ENCODE assay signal across 8 cellular contexts in the genomic region with DNA sequence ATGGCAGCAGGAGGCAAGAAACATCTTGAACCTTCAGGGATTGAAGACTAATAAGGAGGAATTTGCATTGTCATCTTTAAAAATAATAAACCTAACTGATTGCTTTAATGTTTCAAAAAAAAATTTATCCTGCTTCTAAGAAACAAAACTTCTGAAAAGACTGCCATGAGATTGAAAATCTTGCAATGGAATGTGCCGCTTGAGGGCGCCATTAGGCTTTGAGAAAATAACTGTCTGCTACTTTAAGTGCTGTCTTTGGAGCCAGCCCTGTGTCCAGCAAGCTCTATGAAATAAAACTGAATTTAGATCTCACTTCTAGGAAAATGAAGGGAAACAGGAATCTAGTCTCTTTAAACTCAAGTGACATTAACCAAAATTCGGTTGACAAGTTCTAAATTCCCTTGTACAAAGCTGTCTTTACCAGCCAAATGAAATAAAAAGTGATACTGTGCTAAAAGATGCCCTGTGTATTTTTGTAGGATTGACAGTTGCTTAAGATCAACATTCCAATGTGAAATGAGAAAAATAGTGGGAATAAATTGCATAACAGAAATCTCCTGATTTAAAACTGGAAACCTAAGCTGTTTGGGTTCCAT.
DNase-seq lines count a peak whose midpoint lies in the region; ATAC-seq, FAIRE-seq and TF ChIP-seq lines count a peak whose summit lies in the region.

No MANE protein-coding gene starts in this region.

- no peaks in the 10 kb centered on the region for H3K36me3 Mint-ChIP-seq in CD4-positive, CD25-positive, alpha-beta regulatory T cell

- H3K4me1 Mint-ChIP-seq in CD4-positive, CD25-positive, alpha-beta regulatory T cell: peaks cover 7 to 13% (median 11%) of the 10 kb centered on the region in 4 donors

- H3K9me3 ChIP-seq in CD4-positive, CD25-positive, alpha-beta regulatory T cell (ENCODE audit: control insufficient read depth in 2 of 2, low read length in 2 of 2): no peaks in the 10 kb centered on the region
- no peaks in the 10 kb centered on the region for H3K9me3 ChIP-seq in HEK293 (ENCODE audit: control insufficient read depth, insufficient read depth, low read depth, low read length)
- no peaks in the 10 kb centered on the region for H3K9me3 ChIP-seq in small intestine (ENCODE audit: control insufficient read depth, low read depth)

- no peaks in the 10 kb centered on the region for H3K36me3 ChIP-seq in CD4-positive, CD25-positive, alpha-beta regulatory T cell (ENCODE audit: control insufficient read depth, insufficient read depth, low read length)
- no peaks in the 10 kb centered on the region for H3K36me3 ChIP-seq in HEK293 (ENCODE audit: control insufficient read depth in 2 of 2, insufficient read depth in 1 of 2, low read length in 2 of 2)
- H3K36me3 ChIP-seq in small intestine (ENCODE audit: control insufficient read depth in 2 of 2, insufficient read depth in 2 of 2, low read length in 2 of 2): no peaks in the 10 kb centered on the region

- H3K27me3 ChIP-seq in CD4-positive, CD25-positive, alpha-beta regulatory T cell (ENCODE audit: control insufficient read depth, insufficient read depth, low read length): peaks cover 35% of the 10 kb centered on the region
- H3K27me3 ChIP-seq in small intestine (ENCODE audit: control insufficient read depth in 2 of 2, insufficient read depth in 2 of 2, low read length in 2 of 2): no peaks in the 10 kb centered on the region

- intact Hi-C loops in left ventricle myocardium superior (cut with micrococcal nuclease): loop anchor here (5.0 kb wide), 1 partner anchor 236 kb away; no protein-coding TSS in a partner anchor

- H3K4me1 ChIP-seq in CD4-positive, CD25-positive, alpha-beta regulatory T cell (ENCODE audit: control insufficient read depth, insufficient read depth, low read length, poor library complexity, severe bottlenecking): peaks cover 7% of the 10 kb centered on the region
- H3K4me1 ChIP-seq in HEK293 (ENCODE audit: control insufficient read depth, insufficient read depth, low read length) (no peaks in the 10 kb centered on the region), small intestine (ENCODE audit: control insufficient read depth in 2 of 2, insufficient read depth in 1 of 2, low read depth in 1 of 2, low read length in 1 of 2) (no peaks in the 10 kb centered on the region)

- peaks cover 75% of the 10 kb centered on the region for H3K27me3 Mint-ChIP-seq in CD4-positive, CD25-positive, alpha-beta regulatory T cell

- no peak for ATAC-seq in CD4-positive, CD25-positive, alpha-beta regulatory T cell (ENCODE audit: low read depth in 2 of 2)
- ATAC-seq in SK-N-SH treated with all-trans-retinoic acid at 6 μM for 48 hours (peak; percentile 76), left ventricle myocardium superior (peak; percentile 26), GM19467 (IDR thresholded peaks at IDR 0.05; ENCODE audit: unreplicated experiment) (no peak)

- 2 to 6% (median 4%) methylated on average over 3 of the region's 3 CpGs for WGBS in small intestine, 3 donors

- peaks cover 0 to 4% (median 0%) of the 10 kb centered on the region in 7 donors for H3K9me3 Mint-ChIP-seq in CD4-positive, CD25-positive, alpha-beta regulatory T cell

- H3K4me3 ChIP-seq in CD4-positive, CD25-positive, alpha-beta regulatory T cell (ENCODE audit: low read depth, low read length): no peak overlapping the region
- H3K4me3 ChIP-seq in HEK293 (ENCODE audit: low read depth, low read length) (no peak overlapping the region), small intestine (ENCODE audit: low read depth in 1 of 2, low read length in 2 of 2) (no peak overlapping the region)

- FAIRE-seq in small intestine (lab: Jason Lieb, UNC): no peak

- CTCF ChIA-PET in HEK293 (lab: Yijun Ruan, JAX): interaction anchor here (0.6 to 7.1 kb wide), 34 partner anchors 9 to 414 kb away, joined by 3 to 89 read pairs (median 4); a partner anchor contains a TSS

- no peak overlapping the region for H3K27ac Mint-ChIP-seq in CD4-positive, CD25-positive, alpha-beta regulatory T cell

- no peak overlapping the region for H3K4me3 Mint-ChIP-seq in CD4-positive, CD25-positive, alpha-beta regulatory T cell

- POLR2A ChIA-PET in HEK293 (lab: Yijun Ruan, JAX): interaction anchor here (1.5 to 1.6 kb wide), 2 partner anchors 253 to 254 kb away, joined by 4 to 8 read pairs; a partner anchor contains a TSS

- H3K27ac ChIP-seq in CD4-positive, CD25-positive, alpha-beta regulatory T cell (ENCODE audit: insufficient read depth, low read length, poor library complexity, severe bottlenecking): no peak overlapping the region
- no peak overlapping the region for H3K27ac ChIP-seq in HEK293 (ENCODE audit: extremely low read depth, low read depth, low read length)
- no peak overlapping the region for H3K27ac ChIP-seq in small intestine (ENCODE audit: low read depth in 1 of 2, low read length in 1 of 2)

- peak; percentile 31 to 73 (median 42) for DNase-seq in CD4-positive, CD25-positive, alpha-beta regulatory T cell
- DNase-seq in activated naive CD8-positive, alpha-beta T cell treated with anti-CD3 and anti-CD28 coated beads, Interleukin-2, amount 50 U/mL, for 16 hours (ENCODE audit: low read depth, low spot score): peak; percentile 33
- peak; percentile 69 for DNase-seq in left ventricle myocardium superior
- DNase-seq in small intestine: peak; percentile 34
- DNase-seq in occipital lobe (lab: John Stamatoyannopoulos, UW): no peak

- TF ChIP-seq CTCF in HEK293 (tag by site-specific recombination; IDR thresholded peaks at IDR 0.05): 0 out of 2 replicates have a peak, but pooled peaks have one; percentile 35

TF ChIP-seq in HEK293, 187 proteins besides CTCF, POLR2A, EP300 and RAD21:
- TF ChIP-seq ZNF654 (tag by site-specific recombination; IDR thresholded peaks at IDR 0.05; ENCODE audit: low read depth) (peak; percentile 83), ZSCAN30 (tag by site-specific recombination; IDR thresholded peaks at IDR 0.05) (0 out of 2 replicates have a peak, but pooled peaks have one; percentile 22), ZNF146 (tag by site-specific recombination; IDR thresholded peaks at IDR 0.05) (no peak), ZNF830 (tag by site-specific recombination; IDR thresholded peaks at IDR 0.05; ENCODE audit: low read depth) (no peak)
- TF ChIP-seq, protein P1, sequence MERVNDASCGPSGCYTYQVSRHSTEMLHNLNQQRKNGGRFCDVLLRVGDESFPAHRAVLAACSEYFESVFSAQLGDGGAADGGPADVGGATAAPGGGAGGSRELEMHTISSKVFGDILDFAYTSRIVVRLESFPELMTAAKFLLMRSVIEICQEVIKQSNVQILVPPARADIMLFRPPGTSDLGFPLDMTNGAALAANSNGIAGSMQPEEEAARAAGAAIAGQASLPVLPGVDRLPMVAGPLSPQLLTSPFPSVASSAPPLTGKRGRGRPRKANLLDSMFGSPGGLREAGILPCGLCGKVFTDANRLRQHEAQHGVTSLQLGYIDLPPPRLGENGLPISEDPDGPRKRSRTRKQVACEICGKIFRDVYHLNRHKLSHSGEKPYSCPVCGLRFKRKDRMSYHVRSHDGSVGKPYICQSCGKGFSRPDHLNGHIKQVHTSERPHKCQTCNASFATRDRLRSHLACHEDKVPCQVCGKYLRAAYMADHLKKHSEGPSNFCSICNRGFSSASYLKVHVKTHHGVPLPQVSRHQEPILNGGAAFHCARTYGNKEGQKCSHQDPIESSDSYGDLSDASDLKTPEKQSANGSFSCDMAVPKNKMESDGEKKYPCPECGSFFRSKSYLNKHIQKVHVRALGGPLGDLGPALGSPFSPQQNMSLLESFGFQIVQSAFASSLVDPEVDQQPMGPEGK (tag by site-specific recombination; IDR thresholded peaks at IDR 0.05): no peak

TF ChIP-seq in SK-N-SH treated with all-trans-retinoic acid at 6 μM for 48 hours, 23 proteins besides CTCF, POLR2A, EP300 and RAD21:
- TF ChIP-seq, protein P2, sequence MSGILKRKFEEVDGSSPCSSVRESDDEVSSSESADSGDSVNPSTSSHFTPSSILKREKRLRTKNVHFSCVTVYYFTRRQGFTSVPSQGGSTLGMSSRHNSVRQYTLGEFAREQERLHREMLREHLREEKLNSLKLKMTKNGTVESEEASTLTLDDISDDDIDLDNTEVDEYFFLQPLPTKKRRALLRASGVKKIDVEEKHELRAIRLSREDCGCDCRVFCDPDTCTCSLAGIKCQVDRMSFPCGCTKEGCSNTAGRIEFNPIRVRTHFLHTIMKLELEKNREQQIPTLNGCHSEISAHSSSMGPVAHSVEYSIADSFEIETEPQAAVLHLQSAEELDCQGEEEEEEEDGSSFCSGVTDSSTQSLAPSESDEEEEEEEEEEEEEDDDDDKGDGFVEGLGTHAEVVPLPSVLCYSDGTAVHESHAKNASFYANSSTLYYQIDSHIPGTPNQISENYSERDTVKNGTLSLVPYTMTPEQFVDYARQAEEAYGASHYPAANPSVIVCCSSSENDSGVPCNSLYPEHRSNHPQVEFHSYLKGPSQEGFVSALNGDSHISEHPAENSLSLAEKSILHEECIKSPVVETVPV (CRISPR knock-in tag; IDR thresholded peaks at IDR 0.05): no peak
- TF ChIP-seq, protein P3, sequence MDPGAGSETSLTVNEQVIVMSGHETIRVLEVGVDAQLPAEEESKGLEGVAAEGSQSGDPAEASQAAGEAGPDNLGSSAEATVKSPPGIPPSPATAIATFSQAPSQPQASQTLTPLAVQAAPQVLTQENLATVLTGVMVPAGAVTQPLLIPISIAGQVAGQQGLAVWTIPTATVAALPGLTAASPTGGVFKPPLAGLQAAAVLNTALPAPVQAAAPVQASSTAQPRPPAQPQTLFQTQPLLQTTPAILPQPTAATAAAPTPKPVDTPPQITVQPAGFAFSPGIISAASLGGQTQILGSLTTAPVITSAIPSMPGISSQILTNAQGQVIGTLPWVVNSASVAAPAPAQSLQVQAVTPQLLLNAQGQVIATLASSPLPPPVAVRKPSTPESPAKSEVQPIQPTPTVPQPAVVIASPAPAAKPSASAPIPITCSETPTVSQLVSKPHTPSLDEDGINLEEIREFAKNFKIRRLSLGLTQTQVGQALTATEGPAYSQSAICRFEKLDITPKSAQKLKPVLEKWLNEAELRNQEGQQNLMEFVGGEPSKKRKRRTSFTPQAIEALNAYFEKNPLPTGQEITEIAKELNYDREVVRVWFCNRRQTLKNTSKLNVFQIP (CRISPR knock-in tag; IDR thresholded peaks at IDR 0.05; ENCODE audit: borderline replicate concordance, low read depth): no peak
- TF ChIP-seq GLIS3 (CRISPR knock-in tag; IDR thresholded peaks at IDR 0.05) (no peak), ZC3H10 (CRISPR knock-in tag; IDR thresholded peaks at IDR 0.05) (no peak), ZNF70 (CRISPR knock-in tag; IDR thresholded peaks at IDR 0.05) (no peak), TCF4 (CRISPR knock-in tag; IDR thresholded peaks at IDR 0.05; ENCODE audit: borderline replicate concordance) (no peak), OSR1 (CRISPR knock-in tag; IDR thresholded peaks at IDR 0.05) (no peak), SNAI2 (CRISPR knock-in tag; IDR thresholded peaks at IDR 0.05) (no peak), ZNF8 (CRISPR knock-in tag; IDR thresholded peaks at IDR 0.05) (no peak), RARB (CRISPR knock-in tag; IDR thresholded peaks at IDR 0.05) (no peak), TOX (CRISPR knock-in tag; IDR thresholded peaks at IDR 0.05; ENCODE audit: borderline replicate concordance) (no peak), CSDC2 (CRISPR knock-in tag; IDR thresholded peaks at IDR 0.05) (no peak), ZNF565 (CRISPR knock-in tag; conservative IDR thresholded peaks at IDR 0.05; ENCODE audit: low read depth) (no peak), ZFP30 (CRISPR knock-in tag; IDR thresholded peaks at IDR 0.05) (no peak)

Comparison
In these comparisons a context has a peak if more than half of its experiments do, and no peak if none do; other contexts are left out.
1. ATAC-seq: peak in SK-N-SH treated with all-trans-retinoic acid at 6 μM for 48 hours (single experiment) and left ventricle myocardium superior (single experiment); none in CD4-positive, CD25-positive, alpha-beta regulatory T cell (0 of 2) and GM19467 (single experiment).